In the genomic region with DNA sequence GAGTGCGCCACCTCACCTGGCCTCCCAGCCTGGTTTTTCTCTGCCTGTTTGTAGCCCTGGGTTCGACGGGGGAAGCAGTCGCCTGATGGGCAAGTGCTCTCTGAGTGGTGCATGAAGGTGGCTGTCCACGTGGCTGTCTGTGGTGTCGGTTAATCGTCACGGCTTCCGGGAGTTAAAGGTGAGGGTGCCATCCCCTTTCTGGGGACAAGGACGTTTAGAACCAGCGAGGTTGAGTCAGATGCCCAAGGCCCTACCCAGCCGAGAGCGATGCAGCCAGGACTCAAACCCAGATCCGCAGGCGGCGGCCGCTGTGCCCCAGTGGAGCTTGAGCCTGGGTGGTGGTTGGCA, we compare ENCODE assay signal across 13 cellular contexts. TPM values are rescaled to one million over a fixed set of nuclear protein-coding genes. Genes with fewer than 3 reads are reported as not detected.
DNase-seq lines count a peak whose midpoint lies in the region; ATAC-seq, FAIRE-seq and TF ChIP-seq lines count a peak whose summit lies in the region.
"Had no signal": no experiment of that assay in that cellular context is flagged by ENCODE, and none has a peak within 500 bp of the region (broad histone marks: within the 10 kb centered on the region; RNA-seq: fewer than 3 reads in every experiment).

No MANE protein-coding gene starts in this region.

- peaks cover 18 to 42% of the 10 kb centered on the region in 2 donors for H3K36me3 Mint-ChIP-seq in CD14-positive monocyte
- H3K36me3 Mint-ChIP-seq: stimulated activated memory B cell treated with anti-CD40 and anti-IgM and Interleukin-4, amounts not matched to agents 10 μg/mL and 1 μg/mL and 100 μg/mL, for 72 hours had no signal

- H3K9ac ChIP-seq in kidney (ENCODE audit: low read length in 2 of 2): no peak overlapping the region

- H3K27me3 ChIP-seq in spleen (replicated peaks in 1 of 7): no peaks in the 10 kb centered on the region

- no peak for TF ChIP-seq CTCF in CD14-positive monocyte (IDR thresholded peaks at IDR 0.05)
- TF ChIP-seq CTCF in VCaP (conservative IDR thresholded peaks at IDR 0.05): no peak
- no peak for TF ChIP-seq CTCF in kidney (IDR thresholded peaks at IDR 0.05; ENCODE audit: borderline replicate concordance, extremely low read depth, insufficient read depth)
- no peak for TF ChIP-seq CTCF in spleen (IDR thresholded peaks at IDR 0.05 in 8 of 11, conservative IDR thresholded peaks at IDR 0.05 in 3 of 11)

- H3K9me3 ChIP-seq in kidney (ENCODE audit: control insufficient read depth in 1 of 2, low read length in 2 of 2) (no peaks in the 10 kb centered on the region), spleen (no peaks in the 10 kb centered on the region)

- peak overlapping the region; percentile 47 for H3K27ac ChIP-seq in VCaP
- H3K27ac ChIP-seq in kidney (ENCODE audit: low read depth in 2 of 2, low read length in 2 of 2): peak overlapping the region; percentile 85 to 86
- H3K27ac ChIP-seq in spleen: peak overlapping the region; percentile 53 to 98 (median 92)

- intact Hi-C loops in CD14-positive monocyte (cut with micrococcal nuclease) (loop anchor here (2.0 to 5.0 kb wide), 5 partner anchors 31 to 132 kb away; a partner anchor contains a TSS), kidney (cut with DNase I) (no loop called here), spleen (cut with DNase I; ENCODE audit: low total_unique reads) (no loop called here)

- no peak for FAIRE-seq in kidney (lab: Jason Lieb, UNC)
- FAIRE-seq: islet of Langerhans had no signal

- H3K4me3 ChIP-seq in kidney (ENCODE audit: low read length in 2 of 2) (no peak overlapping the region), spleen (peak overlapping the region in 3 of 8 donors; percentile 11 to 62 (median 20))

- peak overlapping the region; percentile 75 to 93 for H3K4me3 Mint-ChIP-seq in CD14-positive monocyte
- H3K4me3 Mint-ChIP-seq: activated CD8-positive, alpha-beta T cell treated with anti-CD3 and anti-CD28 coated beads, Interleukin-2, amount 10 ng/mL, durations not matched to agents 7 days and 5 days; stimulated activated memory B cell treated with anti-CD40 and anti-IgM and Interleukin-4, amounts not matched to agents 10 μg/mL and 1 μg/mL and 100 μg/mL, for 72 hours had no signal

- H3K4me1 Mint-ChIP-seq in CD14-positive monocyte: peaks cover 90% of the 10 kb centered on the region

- H3K27ac Mint-ChIP-seq in CD14-positive monocyte: peak overlapping the region; percentile 100
- H3K27ac Mint-ChIP-seq: activated CD8-positive, alpha-beta T cell treated with anti-CD3 and anti-CD28 coated beads, Interleukin-2, amount 10 ng/mL, durations not matched to agents 7 days and 5 days; stimulated activated memory B cell treated with anti-CD40 and anti-IgM and Interleukin-4, amounts not matched to agents 10 μg/mL and 1 μg/mL and 100 μg/mL, for 72 hours had no signal

- no peak for TF ChIP-seq POLR2A in spleen (IDR thresholded peaks at IDR 0.05)

- H3K27me3 Mint-ChIP-seq in CD14-positive monocyte (ENCODE audit: low read depth in 3 of 3): peaks cover 0 to 2% (median 0%) of the 10 kb centered on the region in 3 donors
- H3K27me3 Mint-ChIP-seq: stimulated activated memory B cell treated with anti-CD40 and anti-IgM and Interleukin-4, amounts not matched to agents 10 μg/mL and 1 μg/mL and 100 μg/mL, for 72 hours had no signal

- peaks cover 0 to 3% (median 0%) of the 10 kb centered on the region in 7 donors for H3K9me3 Mint-ChIP-seq in CD14-positive monocyte
- H3K9me3 Mint-ChIP-seq: stimulated activated memory B cell treated with anti-CD40 and anti-IgM and Interleukin-4, amounts not matched to agents 10 μg/mL and 1 μg/mL and 100 μg/mL, for 72 hours had no signal

- WGBS in spleen, 5 donors: 88 to 93% (median 89%) methylated on average over 16 to 17 of the region's 17 CpGs

- no peak for ATAC-seq in GM18870 (IDR thresholded peaks at IDR 0.05; ENCODE audit: unreplicated experiment)
- ATAC-seq: activated CD8-positive, alpha-beta T cell treated with anti-CD3 and anti-CD28 coated beads, Interleukin-2, amount 10 ng/mL, durations not matched to agents 7 days and 5 days; stimulated activated memory B cell treated with anti-CD40 and anti-IgM and Interleukin-4, amounts not matched to agents 10 μg/mL and 1 μg/mL and 100 μg/mL, for 72 hours had no signal

- H3K36me3 ChIP-seq in kidney (ENCODE audit: control insufficient read depth in 1 of 2, insufficient read depth in 2 of 2, low read length in 2 of 2) (no peaks in the 10 kb centered on the region), spleen (peaks cover 0 to 11% (median 0%) of the 10 kb centered on the region in 6 donors)

- H3K4me1 ChIP-seq in kidney (ENCODE audit: control insufficient read depth in 1 of 2, insufficient read depth in 1 of 2, low read depth in 1 of 2, low read length in 2 of 2) (peaks cover 56 to 87% of the 10 kb centered on the region in 2 donors), spleen (peaks cover 41 to 97% (median 88%) of the 10 kb centered on the region in 6 donors)

- DNase-seq in CD14-positive monocyte (ENCODE audit: low spot score) (no peak), kidney (no peak), spleen (no peak), NCI-H1694 treated with DMSO at 0.1 percent for 48 hours (lab: John Stamatoyannopoulos, UW) (no peak), NCI-H526 treated with DMSO at 0.1 percent for 48 hours (lab: John Stamatoyannopoulos, UW) (no peak), NCI-H1436 treated with DMSO at 0.1 percent for 48 hours (lab: John Stamatoyannopoulos, UW) (no peak)
- DNase-seq: activated CD8-positive, alpha-beta T cell treated with anti-CD3 and anti-CD28 coated beads, Interleukin-2, amount 10 ng/mL, durations not matched to agents 7 days and 5 days; activated effector memory CD4-positive, alpha-beta T cell treated with anti-CD3 and anti-CD28 coated beads, Interleukin-2, amount 50 U/mL, for 16 hours; retina had no signal

RNA-seq across cellular contexts. Expression of a gene that starts 47.7 kb away (rescaled TPM):
- polyA plus RNA-seq in CD14-positive monocyte (10 to 100 TPM; 15.8 to 23.2 TPM), kidney (ENCODE audit: insufficient read depth, low read depth, low replicate concordance) (24.0 TPM), spleen (10 to 100 TPM; 10.9 to 40.4 (median 11.9) TPM)
- total RNA-seq in kidney (49.5 TPM), spleen (100 to 1,000 TPM in 2 of 7 donors, 10 to 100 TPM in 5; 67.7 to 116 (median 95.6) TPM)

Comparison
In these comparisons a context has a peak if more than half of its experiments do, and no peak if none do; other contexts are left out.
1. intact Hi-C loops: an anchor here in CD14-positive monocyte (2.0 to 5.0 kb wide); none called in kidney and spleen.